ENCODE assay signal across 9 cellular contexts in the genomic region with DNA sequence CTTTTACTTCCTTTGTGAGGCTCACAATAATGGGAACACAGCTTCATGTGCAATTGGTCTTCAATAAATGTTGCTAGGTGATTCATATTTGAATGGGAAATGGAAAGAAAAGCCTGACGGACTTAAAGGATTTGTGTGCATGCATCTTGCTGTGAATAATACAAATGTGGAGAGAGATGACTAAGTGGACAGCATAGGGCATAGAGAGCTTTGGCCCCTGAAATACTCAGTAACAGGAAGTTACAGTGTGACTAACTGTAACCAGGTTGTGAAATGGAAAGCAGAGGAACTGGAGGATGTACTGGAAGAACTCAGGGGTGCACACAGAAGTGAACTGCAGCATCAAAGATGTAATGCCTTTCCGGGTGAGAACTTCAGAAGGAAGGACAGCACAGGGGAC.
DNase-seq lines count a peak whose midpoint lies in the region; ATAC-seq and TF ChIP-seq lines count a peak whose summit lies in the region.
"Had no signal": no experiment of that assay in that cellular context is flagged by ENCODE, and none has a peak within 500 bp of the region (broad histone marks: within the 10 kb centered on the region; RNA-seq: fewer than 3 reads in every experiment).

No MANE protein-coding gene starts in this region.

- H3K36me3 ChIP-seq in spleen (no peaks in the 10 kb centered on the region), esophagus squamous epithelium (no peaks in the 10 kb centered on the region), suprapubic skin (no peaks in the 10 kb centered on the region)

- H3K27me3 ChIP-seq in spleen (replicated peaks in 1 of 7), result no peaks in the 10 kb centered on the region
- H3K27me3 ChIP-seq in esophagus squamous epithelium, result no peaks in the 10 kb centered on the region
- no peaks in the 10 kb centered on the region for H3K27me3 ChIP-seq in suprapubic skin

- H3K4me3 ChIP-seq in fibroblast of the aortic adventitia (ENCODE audit: low read depth, low read length) (no peak overlapping the region), spleen (no peak overlapping the region), esophagus squamous epithelium (no peak overlapping the region), suprapubic skin (no peak overlapping the region)
- H3K4me3 ChIP-seq: skin epidermis had no signal

- H3K4me1 ChIP-seq in spleen (peaks cover 0 to 22% (median 6%) of the 10 kb centered on the region in 6 donors), esophagus squamous epithelium (peaks cover 6 to 43% (median 17%) of the 10 kb centered on the region in 3 donors), suprapubic skin (peaks cover 15% of the 10 kb centered on the region)

- H3K9me3 ChIP-seq in spleen (peaks cover 0 to 4% (median 2%) of the 10 kb centered on the region in 8 donors), esophagus squamous epithelium (no peaks in the 10 kb centered on the region), suprapubic skin (no peaks in the 10 kb centered on the region)

- TF ChIP-seq POLR2A in spleen (IDR thresholded peaks at IDR 0.05) (no peak), esophagus squamous epithelium (IDR thresholded peaks at IDR 0.05) (no peak), suprapubic skin (IDR thresholded peaks at IDR 0.05) (no peak)

- TF ChIP-seq EP300 in suprapubic skin (IDR thresholded peaks at IDR 0.05), result no peak

- H3K27ac ChIP-seq in spleen (peak overlapping the region in 7 of 8 donors; percentile 30 to 87 (median 75)), esophagus squamous epithelium (peak overlapping the region in 1 of 4 donors; percentile 17), suprapubic skin (no peak overlapping the region)

- WGBS in spleen, 5 donors, result 26 to 63% (median 51%) methylated on average over 2 of the region's 2 CpGs
- 23 to 37% methylated on average over 2 of the region's 2 CpGs for WGBS in esophagus squamous epithelium, 2 donors
- 73% methylated on average over 2 of the region's 2 CpGs for WGBS in suprapubic skin

- DNase-seq in NK-92 treated with Interleukin-12 subunit alpha and Interleukin-12 subunit beta, amount 100 ng/mL, for 24 hours (lab: John Stamatoyannopoulos, UW), result peak; percentile 23
- DNase-seq in NK-92 (lab: John Stamatoyannopoulos, UW; ENCODE audit: unreplicated experiment), result no peak
- DNase-seq in SIG-M5 treated with dmso at 0.1 percent for 504 hours (lab: John Stamatoyannopoulos, UW; ENCODE audit: unreplicated experiment), result peak; percentile 98
- peak; percentile 91 for DNase-seq in fibroblast of the aortic adventitia (ENCODE audit: low read depth)
- DNase-seq in spleen, result no peak
- DNase-seq in esophagus squamous epithelium (lab: John Stamatoyannopoulos, UW), result no peak
- no peak for DNase-seq in suprapubic skin (ENCODE audit: low spot score in 2 of 2)

- TF ChIP-seq CTCF in fibroblast of the aortic adventitia (IDR thresholded peaks at IDR 0.05; ENCODE audit: insufficient read depth, low read length), result no peak
- TF ChIP-seq CTCF in spleen (IDR thresholded peaks at IDR 0.05 in 8 of 11, conservative IDR thresholded peaks at IDR 0.05 in 3 of 11), result no peak
- TF ChIP-seq CTCF in esophagus squamous epithelium (IDR thresholded peaks at IDR 0.05), result no peak
- TF ChIP-seq CTCF in suprapubic skin (IDR thresholded peaks at IDR 0.05), result no peak

- intact Hi-C loops in spleen (cut with DNase I; ENCODE audit: low total_unique reads), result no loop called here
- intact Hi-C loops in esophagus squamous epithelium (cut with DNase I), result no loop called here

- no peak for ATAC-seq in GM19324 (IDR thresholded peaks at IDR 0.05; ENCODE audit: low FRiP score, unreplicated experiment)

Comparison
In these comparisons a context has a peak if more than half of its experiments do, and no peak if none do; other contexts are left out.
1. DNase-seq: peak in NK-92 treated with Interleukin-12 subunit alpha and Interleukin-12 subunit beta, amount 100 ng/mL, for 24 hours (single experiment), SIG-M5 treated with dmso at 0.1 percent for 504 hours (single experiment) and fibroblast of the aortic adventitia (single experiment); none in NK-92 (single experiment), spleen (single experiment), esophagus squamous epithelium (single experiment) and suprapubic skin (0 of 2).